In the genomic region with DNA sequence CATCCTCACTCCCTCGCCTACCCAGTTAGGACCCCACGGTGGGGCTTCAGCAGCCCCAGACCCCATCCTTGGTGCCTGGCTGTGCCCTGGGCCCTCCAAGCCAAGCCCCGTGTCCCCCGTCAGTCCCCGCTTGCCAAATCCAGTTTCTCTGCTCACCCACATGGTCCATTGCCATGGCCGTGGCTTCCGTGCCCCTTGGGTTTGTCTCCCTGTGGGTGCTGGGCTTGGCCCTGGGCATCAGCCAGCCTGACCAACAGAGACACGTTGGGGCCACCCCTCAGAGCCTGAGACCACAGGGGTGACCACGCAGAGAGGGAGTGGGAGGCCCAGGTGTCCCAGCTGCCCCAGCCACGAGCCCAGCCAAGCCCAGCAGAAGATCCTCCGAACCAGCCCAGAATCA, we compare ENCODE assay signal across 18 cellular contexts. TPM values are rescaled to one million over a fixed set of nuclear protein-coding genes. Genes with fewer than 3 reads are reported as not detected.
DNase-seq lines count a peak whose midpoint lies in the region; FAIRE-seq and TF ChIP-seq lines count a peak whose summit lies in the region.
"Had no signal": no experiment of that assay in that cellular context is flagged by ENCODE, and none has a peak within 500 bp of the region (broad histone marks: within the 10 kb centered on the region; RNA-seq: fewer than 3 reads in every experiment).

No MANE protein-coding gene starts in this region.

- no peak overlapping the region for H2AFZ ChIP-seq in H1 (ENCODE audit: low read length)
- no peak overlapping the region for H2AFZ ChIP-seq in OCI-LY7 (ENCODE audit: low read length)

- no peak overlapping the region for H3K4ac ChIP-seq in H1 (replicated peaks; ENCODE audit: insufficient read length, low read depth, low read length)

- TF ChIP-seq EP300 in H1 (IDR thresholded peaks at IDR 0.05; ENCODE audit: borderline replicate concordance in 1 of 2, low read depth in 2 of 2, low read length in 2 of 2), result no peak

- H3K27me3 ChIP-seq in H1 (replicated peaks in 1 of 4; ENCODE audit: control insufficient read depth in 3 of 4, extremely low read depth in 1 of 4, insufficient read depth in 3 of 4, low read length in 3 of 4), result no peaks in the 10 kb centered on the region
- H3K27me3 ChIP-seq: BLaER1 had no signal

- H3K79me1 ChIP-seq in H1 (ENCODE audit: low read depth, low read length), result peaks cover 55% of the 10 kb centered on the region

- peaks cover 0 to 6% (median 5%) of the 10 kb centered on the region in 4 experiments; a peak in 5 of 8 replicates for H3K36me3 ChIP-seq in H1 (ENCODE audit: control insufficient read depth in 2 of 4, insufficient read depth in 4 of 4, low read length in 3 of 4)
- H3K36me3 ChIP-seq in OCI-LY7 (ENCODE audit: insufficient read depth, low read length), result peaks cover 28% of the 10 kb centered on the region

- H3K4me3 ChIP-seq in H1 (ENCODE audit: extremely low read depth in 1 of 4, insufficient read depth in 2 of 4, low read depth in 3 of 4, low read length in 4 of 4) (no peak overlapping the region), OCI-LY7 (ENCODE audit: low read depth, low read length, poor library complexity, severe bottlenecking) (no peak overlapping the region)
- H3K4me3 ChIP-seq: A549, BLaER1, HAP-1 had no signal

- H3K27ac ChIP-seq in RWPE1, result peak overlapping the region; percentile 86
- no peak overlapping the region for H3K27ac ChIP-seq in H1 (ENCODE audit: low read depth, low read length)
- H3K27ac ChIP-seq in OCI-LY7 (ENCODE audit: low read depth, low read length, poor library complexity, severe bottlenecking), result no peak overlapping the region
- H3K27ac ChIP-seq: 22Rv1, A549, BLaER1, HL-60 had no signal

- POLR2A ChIA-PET in RWPE1 (lab: Yijun Ruan, JAX; ENCODE audit: low non-redundant PET), result no interaction called here
- POLR2A ChIA-PET in H1 (lab: Charles Lee; ENCODE audit: partially characterized antibody), result interaction anchor here (0.9 kb wide), 1 partner anchor 86 kb away, joined by 3 read pairs; the partner anchor contains the start of gene TAF4
- POLR2A ChIA-PET in OCI-LY7 (lab: Charles Lee), result no interaction called here

- H3K27ac Mint-ChIP-seq in activated CD4-positive, alpha-beta T cell treated with anti-CD3 and anti-CD28 coated beads, Interleukin-2, amount 10 ng/mL, durations not matched to agents 24 days and 14 days, result peak overlapping the region; percentile 37
- peak overlapping the region; percentile 41 for H3K27ac Mint-ChIP-seq in progenitor cell of endocrine pancreas
- H3K27ac Mint-ChIP-seq in Calu3 (ENCODE audit: unreplicated experiment), result no peak overlapping the region
- H3K27ac Mint-ChIP-seq: CD4-positive, alpha-beta memory T cell had no signal

- no peak overlapping the region for H3K9ac ChIP-seq in H1 (replicated peaks in 1 of 4; ENCODE audit: extremely low read depth in 1 of 4, low read depth in 3 of 4, low read length in 3 of 4)
- H3K9ac ChIP-seq: BLaER1 had no signal

- CTCF ChIA-PET in RWPE1 (lab: Yijun Ruan, JAX), result no interaction called here
- CTCF ChIA-PET in H1 (lab: Charles Lee; ENCODE audit: partially characterized antibody), result interaction anchor here (1.9 kb wide), 1 partner anchor 15 kb away, joined by 6 read pairs; no protein-coding TSS in a partner anchor
- CTCF ChIA-PET in OCI-LY7 (lab: Charles Lee; ENCODE audit: unreplicated experiment), result no interaction called here
- CTCF ChIA-PET in Calu3 (lab: Charles Lee), result no interaction called here

- WGBS in H1 (ENCODE audit: extremely low coverage in 1 of 2, insufficient coverage in 1 of 2, insufficient read length in 1 of 2, insufficient replicate concordance in 2 of 2, low coverage in 1 of 2, low lambda C conversion rate in 2 of 2, missing lambda C conversion rate in 1 of 2), 2 experiments, result 97% methylated on average over 10 of the region's 11 CpGs; no CpG with 5 or more reads in 1 of the 2 experiments

- BruUV-seq in OCI-LY7 (replicated peaks; lab: Mats Ljungman, UMichigan) (no TSS peak), Calu3 (replicated peaks; lab: Mats Ljungman, UMichigan) (no TSS peak)

- peaks cover 41 to 56% of the 10 kb centered on the region in 2 experiments for H4K20me1 ChIP-seq in H1 (replicated peaks in 1 of 2; ENCODE audit: control insufficient read depth in 1 of 2, insufficient read depth in 2 of 2, low read length in 2 of 2)
- no peaks in the 10 kb centered on the region for H4K20me1 ChIP-seq in OCI-LY7 (ENCODE audit: insufficient read depth, low read length)

- no peak for TF ChIP-seq RAD21 in H1 (IDR thresholded peaks at IDR 0.05 in 1 of 2, conservative IDR thresholded peaks at IDR 0.05 in 1 of 2; ENCODE audit: low read depth in 2 of 2, low read length in 2 of 2)

- no peak overlapping the region for H3K23ac ChIP-seq in H1 (ENCODE audit: insufficient read length)

- H3K9me2 ChIP-seq in OCI-LY7 (ENCODE audit: insufficient read depth, low read length), result no peaks in the 10 kb centered on the region

- H3K4me3 Mint-ChIP-seq in activated CD4-positive, alpha-beta T cell treated with anti-CD3 and anti-CD28 coated beads, Interleukin-2, amount 10 ng/mL, durations not matched to agents 24 days and 14 days, result no peak overlapping the region
- H3K4me3 Mint-ChIP-seq in progenitor cell of endocrine pancreas (ENCODE audit: low read depth) (no peak overlapping the region), Calu3 (ENCODE audit: low read depth, unreplicated experiment) (no peak overlapping the region)
- H3K4me3 Mint-ChIP-seq: CD14-positive monocyte; CD4-positive, alpha-beta memory T cell had no signal

- H3K56ac ChIP-seq in H1 (replicated peaks; ENCODE audit: insufficient read length, low read depth, low read length), result no peak overlapping the region

- no peak for FAIRE-seq in H1 (lab: Jason Lieb, UNC)
- FAIRE-seq: A549, G401.6, GM12891, GM19239 had no signal

- H3K4me2 ChIP-seq in H1 (ENCODE audit: insufficient read depth in 1 of 2, low read depth in 2 of 2, low read length in 2 of 2) (no peak overlapping the region), OCI-LY7 (ENCODE audit: low read length) (no peak overlapping the region)
- H3K4me2 ChIP-seq: A549, BLaER1 had no signal

- H3K18ac ChIP-seq in H1 (ENCODE audit: extremely low read depth, low read length), result no peak overlapping the region

- no peak for DNase-seq in activated CD4-positive, alpha-beta T cell treated with anti-CD3 and anti-CD28 coated beads, Interleukin-2, amount 10 ng/mL, durations not matched to agents 24 days and 14 days
- no peak for DNase-seq in activated CD4-positive, alpha-beta T cell treated with anti-CD3 and anti-CD28 coated beads for 48 hours
- DNase-seq in RWPE1 (ENCODE audit: low spot score) (no peak), H1 (ENCODE audit: low read depth in 1 of 2, low spot score in 2 of 2) (no peak), progenitor cell of endocrine pancreas (ENCODE audit: low spot score, unreplicated experiment) (no peak), NCI-H82 treated with DMSO at 0.1 percent for 48 hours (lab: John Stamatoyannopoulos, UW; ENCODE audit: unreplicated experiment) (no peak), OCI-LY7 (ENCODE audit: low spot score) (no peak), Calu3 (no peak)
- DNase-seq: CD4-positive, alpha-beta memory T cell had no signal

- peaks cover 0 to 22% (median 12%) of the 10 kb centered on the region in 4 experiments; a peak in 6 of 7 replicates for H3K4me1 ChIP-seq in H1 (replicated peaks in 1 of 4; ENCODE audit: control insufficient read depth in 3 of 4, insufficient read depth in 4 of 4, low read length in 3 of 4)
- H3K4me1 ChIP-seq in OCI-LY7 (ENCODE audit: insufficient read depth, low read length, poor library complexity, severe bottlenecking), result no peaks in the 10 kb centered on the region
- H3K4me1 ChIP-seq: HAP-1 had no signal

- peaks cover 43 to 99% of the 10 kb centered on the region in 2 experiments for H3K79me2 ChIP-seq in H1 (ENCODE audit: control insufficient read depth in 1 of 2, insufficient read depth in 2 of 2, low read length in 2 of 2)
- peaks cover 10% of the 10 kb centered on the region; the same call in 1 of the 2 replicates for H3K79me2 ChIP-seq in OCI-LY7 (ENCODE audit: insufficient read depth, low read depth, low read length)

- H2BK15ac ChIP-seq in H1 (ENCODE audit: low read length), result no peak overlapping the region

- H3K9me3 ChIP-seq in H1 (ENCODE audit: insufficient read depth in 2 of 2, low read depth in 1 of 2, low read length in 1 of 2) (no peaks in the 10 kb centered on the region; a peak in 1 of 4 replicates), OCI-LY7 (ENCODE audit: low read length) (no peaks in the 10 kb centered on the region)

- no peak for TF ChIP-seq POLR2A in H1 (IDR thresholded peaks at IDR 0.05; ENCODE audit: control extremely low read depth in 1 of 2, low read depth in 2 of 2, low read length in 2 of 2)

- no peak overlapping the region for H2BK20ac ChIP-seq in H1 (ENCODE audit: low read length)

- peaks cover 9% of the 10 kb centered on the region for H3K4me1 Mint-ChIP-seq in activated CD4-positive, alpha-beta T cell treated with anti-CD3 and anti-CD28 coated beads, Interleukin-2, amount 10 ng/mL, durations not matched to agents 24 days and 14 days
- peaks cover 2% of the 10 kb centered on the region for H3K4me1 Mint-ChIP-seq in progenitor cell of endocrine pancreas (ENCODE audit: low read depth)
- peaks cover 26% of the 10 kb centered on the region for H3K4me1 Mint-ChIP-seq in Calu3 (ENCODE audit: low read depth, unreplicated experiment)

- no peak overlapping the region for H3K14ac ChIP-seq in H1 (ENCODE audit: insufficient read length)

- H3K36me3 Mint-ChIP-seq in activated CD4-positive, alpha-beta T cell treated with anti-CD3 and anti-CD28 coated beads, Interleukin-2, amount 10 ng/mL, durations not matched to agents 24 days and 14 days (ENCODE audit: low read depth), result peaks cover 46% of the 10 kb centered on the region
- H3K36me3 Mint-ChIP-seq in progenitor cell of endocrine pancreas (ENCODE audit: insufficient read depth) (peaks cover 22% of the 10 kb centered on the region), Calu3 (ENCODE audit: insufficient read depth, unreplicated experiment) (peaks cover 39% of the 10 kb centered on the region)

- TF ChIP-seq CTCF in RWPE1 (conservative IDR thresholded peaks at IDR 0.05; ENCODE audit: low read depth) (no peak), H1 (IDR thresholded peaks at IDR 0.05; ENCODE audit: control extremely low read depth in 1 of 3, insufficient read depth in 1 of 3, low read depth in 1 of 3, low read length in 3 of 3) (no peak), progenitor cell of endocrine pancreas (IDR thresholded peaks at IDR 0.05; ENCODE audit: unreplicated experiment) (no peak), OCI-LY7 (conservative IDR thresholded peaks at IDR 0.05; ENCODE audit: low read length) (no peak), Calu3 (IDR thresholded peaks at IDR 0.05; ENCODE audit: unreplicated experiment) (no peak)

- H4K8ac ChIP-seq in H1 (ENCODE audit: extremely low read depth, insufficient read depth, low read length), result peak overlapping the region; percentile 84

- peaks cover 11% of the 10 kb centered on the region for H3K9me3 Mint-ChIP-seq in activated CD4-positive, alpha-beta T cell treated with anti-CD3 and anti-CD28 coated beads, Interleukin-2, amount 10 ng/mL, durations not matched to agents 24 days and 14 days
- H3K9me3 Mint-ChIP-seq in progenitor cell of endocrine pancreas (ENCODE audit: low read depth) (no peaks in the 10 kb centered on the region), Calu3 (ENCODE audit: low read depth, unreplicated experiment) (peaks cover 9% of the 10 kb centered on the region)

- H2AK5ac ChIP-seq in H1 (ENCODE audit: low read depth, low read length), result no peak overlapping the region

- intact Hi-C loops in activated CD4-positive, alpha-beta T cell treated with anti-CD3 and anti-CD28 coated beads, Interleukin-2, amount 10 ng/mL, durations not matched to agents 24 days and 14 days (cut with micrococcal nuclease), result no loop called here
- intact Hi-C loops in OCI-LY7 (cut with micrococcal nuclease; ENCODE audit: unreplicated experiment), result no loop called here
- intact Hi-C loops in Calu3 (cut with micrococcal nuclease; ENCODE audit: unreplicated experiment), result no loop called here

- H4K5ac ChIP-seq in H1 (ENCODE audit: insufficient read length, low read depth, low read length), result no peak overlapping the region

- H4K91ac ChIP-seq in H1 (replicated peaks; ENCODE audit: insufficient read length, low read length), result no peak overlapping the region

- H3K27me3 Mint-ChIP-seq in activated CD4-positive, alpha-beta T cell treated with anti-CD3 and anti-CD28 coated beads, Interleukin-2, amount 10 ng/mL, durations not matched to agents 24 days and 14 days, result no peaks in the 10 kb centered on the region
- H3K27me3 Mint-ChIP-seq in progenitor cell of endocrine pancreas, result no peaks in the 10 kb centered on the region
- no peaks in the 10 kb centered on the region for H3K27me3 Mint-ChIP-seq in Calu3 (ENCODE audit: unreplicated experiment)
- H3K27me3 Mint-ChIP-seq: CD4-positive, alpha-beta memory T cell had no signal

- no peak overlapping the region for H2BK120ac ChIP-seq in H1 (replicated peaks; ENCODE audit: low read depth, low read length)

- no peak overlapping the region for H2BK12ac ChIP-seq in H1 (ENCODE audit: low read depth, low read length)

- H2BK5ac ChIP-seq in H1 (ENCODE audit: low read depth, low read length), result no peak overlapping the region

- H3K23me2 ChIP-seq in H1 (ENCODE audit: low read depth, low read length), result no peaks in the 10 kb centered on the region

RNA-seq across cellular contexts. Expression of gene SS18L1, which starts 7.7 kb away (rescaled TPM):
- total RNA-seq in activated CD4-positive, alpha-beta T cell treated with anti-CD3 and anti-CD28 coated beads, Interleukin-2, amount 10 ng/mL, durations not matched to agents 24 days and 14 days, result 26.7 and 29.0 TPM in 2 replicates
- total RNA-seq in H1 (2021; fragmentation: NEBNext Ultra II Directional; extraction: Animal tissue kit (Norgen Biotek cat#: 25700)), result 22.4 and 28.4 TPM in 2 replicates
- 29.7 and 36.6 TPM in 2 replicates for polyA plus RNA-seq in H1 (2011; rRNA removed)
- polyA plus RNA-seq in H1 (2011; cell fraction: cytosol; rRNA removed), result 30.1 TPM
- 83.9 TPM for polyA plus RNA-seq in H1 (2011; cell fraction: nucleus; rRNA removed)
- polyA plus RNA-seq in H1 (2012, experiment 1 of 2), result 18.9 to 24.1 TPM (median 19.8 TPM) in 4 replicates
- 3.0 TPM for polyA plus RNA-seq in H1 (2012, experiment 2 of 2)
- 12.9 TPM for polyA plus RNA-seq in H1 (2013, experiment 1 of 2)
- polyA plus RNA-seq in H1 (2013, experiment 2 of 2), result 12.2 TPM
- polyA minus RNA-seq in H1 (2011; rRNA and poly(A)+ RNA removed), result 16.5 and 24.4 TPM in 2 replicates
- 33.8 TPM for polyA minus RNA-seq in H1 (2011; cell fraction: cytosol; rRNA and poly(A)+ RNA removed)
- 29.1 TPM for polyA minus RNA-seq in H1 (2011; cell fraction: nucleus; rRNA and poly(A)+ RNA removed)
- total RNA-seq in progenitor cell of endocrine pancreas (29.8 and 32.0 TPM in 2 replicates), OCI-LY7 (2022) (16.8 and 17.7 TPM in 2 replicates), Calu3 (2022) (47.4 and 53.7 TPM in 2 replicates)
- 13.0 and 17.0 TPM in 2 replicates for total RNA-seq in OCI-LY7 (2014; rRNA removed; shearing (Covaris generic))

RNA-seq across cellular contexts. Expression of gene PSMA7, which starts 8.0 kb away (rescaled TPM):
- 434 and 449 TPM in 2 replicates for total RNA-seq in activated CD4-positive, alpha-beta T cell treated with anti-CD3 and anti-CD28 coated beads, Interleukin-2, amount 10 ng/mL, durations not matched to agents 24 days and 14 days
- 339 and 361 TPM in 2 replicates for total RNA-seq in H1 (2021; fragmentation: NEBNext Ultra II Directional; extraction: Animal tissue kit (Norgen Biotek cat#: 25700))
- polyA plus RNA-seq in H1 (2011; rRNA removed), result 607 and 648 TPM in 2 replicates
- 619 TPM for polyA plus RNA-seq in H1 (2011; cell fraction: cytosol; rRNA removed)
- polyA plus RNA-seq in H1 (2011; cell fraction: nucleus; rRNA removed), result 429 TPM
- 276 to 407 TPM (median 389 TPM) in 4 replicates for polyA plus RNA-seq in H1 (2012, experiment 1 of 2)
- 325 TPM for polyA plus RNA-seq in H1 (2012, experiment 2 of 2)
- 550 TPM for polyA plus RNA-seq in H1 (2013, experiment 1 of 2)
- polyA plus RNA-seq in H1 (2013, experiment 2 of 2), result 519 TPM
- polyA minus RNA-seq in H1 (2011; rRNA and poly(A)+ RNA removed), result 194 and 202 TPM in 2 replicates
- polyA minus RNA-seq in H1 (2011; cell fraction: cytosol; rRNA and poly(A)+ RNA removed), result 110 TPM
- polyA minus RNA-seq in H1 (2011; cell fraction: nucleus; rRNA and poly(A)+ RNA removed), result 72.4 TPM
- total RNA-seq in progenitor cell of endocrine pancreas (221 and 234 TPM in 2 replicates), OCI-LY7 (2022) (223 and 266 TPM in 2 replicates), Calu3 (2022) (514 and 518 TPM in 2 replicates)
- 247 and 362 TPM in 2 replicates for total RNA-seq in OCI-LY7 (2014; rRNA removed; shearing (Covaris generic))

RNA-seq across cellular contexts. Expression of gene LSM14B, which starts 28.9 kb away (rescaled TPM):
- total RNA-seq in activated CD4-positive, alpha-beta T cell treated with anti-CD3 and anti-CD28 coated beads, Interleukin-2, amount 10 ng/mL, durations not matched to agents 24 days and 14 days, result 44.0 and 45.3 TPM in 2 replicates
- 65.6 and 70.0 TPM in 2 replicates for total RNA-seq in H1 (2021; fragmentation: NEBNext Ultra II Directional; extraction: Animal tissue kit (Norgen Biotek cat#: 25700))
- polyA plus RNA-seq in H1 (2011; rRNA removed), result 58.3 and 93.9 TPM in 2 replicates
- 55.5 TPM for polyA plus RNA-seq in H1 (2011; cell fraction: cytosol; rRNA removed)
- 80.3 TPM for polyA plus RNA-seq in H1 (2011; cell fraction: nucleus; rRNA removed)
- polyA plus RNA-seq in H1 (2012, experiment 1 of 2), result 62.5 to 71.2 TPM (median 67.6 TPM) in 4 replicates
- 24.0 TPM for polyA plus RNA-seq in H1 (2012, experiment 2 of 2)
- polyA plus RNA-seq in H1 (2013, experiment 1 of 2), result 46.2 TPM
- 45.5 TPM for polyA plus RNA-seq in H1 (2013, experiment 2 of 2)
- 51.4 and 62.8 TPM in 2 replicates for polyA minus RNA-seq in H1 (2011; rRNA and poly(A)+ RNA removed)
- 40.5 TPM for polyA minus RNA-seq in H1 (2011; cell fraction: cytosol; rRNA and poly(A)+ RNA removed)
- polyA minus RNA-seq in H1 (2011; cell fraction: nucleus; rRNA and poly(A)+ RNA removed), result 38.9 TPM
- 81.1 and 84.3 TPM in 2 replicates for total RNA-seq in progenitor cell of endocrine pancreas
- 44.7 and 54.2 TPM in 2 replicates for total RNA-seq in OCI-LY7 (2014; rRNA removed; shearing (Covaris generic))
- 53.7 and 54.4 TPM in 2 replicates for total RNA-seq in OCI-LY7 (2022)
- total RNA-seq in Calu3 (2022), result 76.9 and 78.0 TPM in 2 replicates

RNA-seq across cellular contexts. Expression of gene MTG2, which starts 31.6 kb away (rescaled TPM):
- 43.0 and 44.4 TPM in 2 replicates for total RNA-seq in activated CD4-positive, alpha-beta T cell treated with anti-CD3 and anti-CD28 coated beads, Interleukin-2, amount 10 ng/mL, durations not matched to agents 24 days and 14 days
- total RNA-seq in H1 (2021; fragmentation: NEBNext Ultra II Directional; extraction: Animal tissue kit (Norgen Biotek cat#: 25700)), result 22.8 and 24.1 TPM in 2 replicates
- polyA plus RNA-seq in H1 (2011; rRNA removed), result 14.4 and 24.7 TPM in 2 replicates
- polyA plus RNA-seq in H1 (2011; cell fraction: cytosol; rRNA removed), result 18.4 TPM
- polyA plus RNA-seq in H1 (2011; cell fraction: nucleus; rRNA removed), result 19.7 TPM
- polyA plus RNA-seq in H1 (2012, experiment 1 of 2), result 17.7 to 22.3 TPM (median 18.6 TPM) in 4 replicates
- polyA plus RNA-seq in H1 (2012, experiment 2 of 2), result 18.3 TPM
- polyA plus RNA-seq in H1 (2013, experiment 1 of 2), result 23.6 TPM
- 23.9 TPM for polyA plus RNA-seq in H1 (2013, experiment 2 of 2)
- polyA minus RNA-seq in H1 (2011; rRNA and poly(A)+ RNA removed), result 7.7 and 10.8 TPM in 2 replicates
- polyA minus RNA-seq in H1 (2011; cell fraction: cytosol; rRNA and poly(A)+ RNA removed), result 8.8 TPM
- 12.1 TPM for polyA minus RNA-seq in H1 (2011; cell fraction: nucleus; rRNA and poly(A)+ RNA removed)
- 30.4 and 31.6 TPM in 2 replicates for total RNA-seq in progenitor cell of endocrine pancreas
- 20.3 and 24.1 TPM in 2 replicates for total RNA-seq in OCI-LY7 (2014; rRNA removed; shearing (Covaris generic))
- total RNA-seq in OCI-LY7 (2022), result 37.5 and 38.6 TPM in 2 replicates
- 87.9 and 92.6 TPM in 2 replicates for total RNA-seq in Calu3 (2022)
